In genomic region chr2:55010149-55010591, GRCh38 we compare ENCODE assay signal across 1 cellular context.
A peak's percentile ranks its signal among the peaks of the same experiment; 100 is the strongest.
TF ChIP-seq lines count a peak whose summit lies in the region.

No MANE protein-coding gene starts in this region.

TF ChIP-seq in H1, 55 proteins besides CTCF, POLR2A, EP300 and RAD21:
- TF ChIP-seq KDM5A (IDR thresholded peaks at IDR 0.05; ENCODE audit: low read length) (no peak), POLR2AphosphoS5 (IDR thresholded peaks at IDR 0.05; ENCODE audit: low read depth, low read length) (peak; percentile 22; the same call in 1 of the 2 replicates)
